In the genomic region with DNA sequence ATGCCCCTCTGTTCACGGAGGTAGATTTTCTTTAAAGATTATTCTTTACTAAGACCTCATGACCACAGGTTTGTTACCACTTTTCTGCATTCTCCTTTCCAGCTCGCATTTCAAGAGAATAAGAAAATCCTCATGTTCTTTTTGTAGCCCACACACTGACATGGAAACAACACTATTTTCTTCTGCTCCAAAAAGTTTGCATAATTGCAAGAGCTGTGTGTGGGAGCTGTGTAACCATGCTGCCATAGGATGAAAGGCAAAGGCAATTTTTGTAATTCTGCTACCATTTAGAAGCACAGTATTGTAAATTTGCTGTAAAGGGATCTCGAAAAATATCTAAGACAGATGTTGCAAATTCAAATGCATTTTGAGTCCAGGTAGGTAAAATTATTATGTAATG, we compare ENCODE assay signal across 28 cellular contexts.
"Had no signal": no experiment of that assay in that cellular context is flagged by ENCODE, and none has a peak within 500 bp of the region (broad histone marks: within the 10 kb centered on the region; RNA-seq: fewer than 3 reads in every experiment).

No MANE protein-coding gene starts in this region.

- H3K4me3 Mint-ChIP-seq: activated CD4-positive, alpha-beta memory T cell treated with anti-CD3 and anti-CD28 coated beads for 36 hours; activated CD4-positive, alpha-beta T cell treated with anti-CD3 and anti-CD28 coated beads for 36 hours; activated CD4-positive, alpha-beta T cell treated with anti-CD3 and anti-CD28 coated beads, Interleukin-2, amount 10 ng/mL, durations not matched to agents 24 days and 14 days; activated CD8-positive, alpha-beta memory T cell treated with anti-CD3 and anti-CD28 coated beads, Interleukin-2, amount 10 ng/mL, durations not matched to agents 7 days and 5 days; activated CD8-positive, alpha-beta T cell treated with anti-CD3 and anti-CD28 coated beads, Interleukin-2, amount 10 ng/mL, durations not matched to agents 7 days and 5 days; activated naive CD4-positive, alpha-beta T cell treated with anti-CD3 and anti-CD28 coated beads, Interleukin-2, amount 10 ng/mL, durations not matched to agents 7 days and 5 days; activated naive CD8-positive, alpha-beta T cell treated with anti-CD3 and anti-CD28 coated beads, Interleukin-2, amount 10 ng/mL, durations not matched to agents 7 days and 5 days; brain; central memory CD8-positive, alpha-beta T cell had no signal

- H3K36me3 ChIP-seq: ascending aorta, breast epithelium, cardiac muscle cell, esophagus squamous epithelium, gastroesophageal sphincter, heart right ventricle had no signal

- H3K27me3 Mint-ChIP-seq: activated CD4-positive, alpha-beta memory T cell treated with anti-CD3 and anti-CD28 coated beads for 36 hours; activated CD8-positive, alpha-beta memory T cell treated with anti-CD3 and anti-CD28 coated beads, Interleukin-2, amount 10 ng/mL, durations not matched to agents 7 days and 5 days; activated naive CD4-positive, alpha-beta T cell treated with anti-CD3 and anti-CD28 coated beads, Interleukin-2, amount 10 ng/mL, durations not matched to agents 7 days and 5 days; brain; central memory CD8-positive, alpha-beta T cell had no signal

- ATAC-seq: activated CD4-positive, alpha-beta T cell treated with anti-CD3 and anti-CD28 coated beads for 36 hours; activated CD8-positive, alpha-beta memory T cell treated with anti-CD3 and anti-CD28 coated beads, Interleukin-2, amount 10 ng/mL, durations not matched to agents 7 days and 5 days; activated CD8-positive, alpha-beta T cell treated with anti-CD3 and anti-CD28 coated beads, Interleukin-2, amount 10 ng/mL, durations not matched to agents 7 days and 5 days; activated naive CD4-positive, alpha-beta T cell treated with anti-CD3 and anti-CD28 coated beads, Interleukin-2, amount 50 U/mL, for 72 hours; activated T-cell treated with anti-CD3 and anti-CD28 coated beads, Interleukin-2, amount 50 U/mL, for 72 hours; gastroesophageal sphincter; heart right ventricle had no signal

- H3K27ac ChIP-seq: ascending aorta, breast epithelium, cardiac muscle cell, epithelial cell of prostate, esophagus squamous epithelium, gastroesophageal sphincter, heart right ventricle had no signal

- H3K27ac Mint-ChIP-seq: activated CD4-positive, alpha-beta memory T cell treated with anti-CD3 and anti-CD28 coated beads for 36 hours; activated CD4-positive, alpha-beta T cell treated with anti-CD3 and anti-CD28 coated beads for 36 hours; activated CD4-positive, alpha-beta T cell treated with anti-CD3 and anti-CD28 coated beads, Interleukin-2, amount 10 ng/mL, durations not matched to agents 24 days and 14 days; activated CD8-positive, alpha-beta memory T cell treated with anti-CD3 and anti-CD28 coated beads, Interleukin-2, amount 10 ng/mL, durations not matched to agents 7 days and 5 days; activated CD8-positive, alpha-beta T cell treated with anti-CD3 and anti-CD28 coated beads, Interleukin-2, amount 10 ng/mL, durations not matched to agents 7 days and 5 days; activated naive CD4-positive, alpha-beta T cell treated with anti-CD3 and anti-CD28 coated beads, Interleukin-2, amount 10 ng/mL, durations not matched to agents 7 days and 5 days; activated naive CD4-positive, alpha-beta T cell treated with anti-CD3 and anti-CD28 coated beads, Interleukin-2, amount 50 U/mL, for 72 hours; activated naive CD8-positive, alpha-beta T cell treated with anti-CD3 and anti-CD28 coated beads, Interleukin-2, amount 10 ng/mL, durations not matched to agents 7 days and 5 days had no signal

- H3K9me3 Mint-ChIP-seq: activated CD4-positive, alpha-beta memory T cell treated with anti-CD3 and anti-CD28 coated beads for 36 hours; activated naive CD4-positive, alpha-beta T cell treated with anti-CD3 and anti-CD28 coated beads, Interleukin-2, amount 10 ng/mL, durations not matched to agents 7 days and 5 days; activated naive CD4-positive, alpha-beta T cell treated with anti-CD3 and anti-CD28 coated beads, Interleukin-2, amount 50 U/mL, for 72 hours; activated naive CD8-positive, alpha-beta T cell treated with anti-CD3 and anti-CD28 coated beads, Interleukin-2, amount 10 ng/mL, durations not matched to agents 7 days and 5 days; central memory CD8-positive, alpha-beta T cell had no signal

- H3K4me1 ChIP-seq: ascending aorta, breast epithelium, esophagus squamous epithelium, gastroesophageal sphincter, heart right ventricle had no signal

- H3K36me3 Mint-ChIP-seq: activated CD4-positive, alpha-beta memory T cell treated with anti-CD3 and anti-CD28 coated beads for 36 hours; activated naive CD4-positive, alpha-beta T cell treated with anti-CD3 and anti-CD28 coated beads, Interleukin-2, amount 10 ng/mL, durations not matched to agents 7 days and 5 days; activated naive CD4-positive, alpha-beta T cell treated with anti-CD3 and anti-CD28 coated beads, Interleukin-2, amount 50 U/mL, for 72 hours; activated naive CD8-positive, alpha-beta T cell treated with anti-CD3 and anti-CD28 coated beads, Interleukin-2, amount 10 ng/mL, durations not matched to agents 7 days and 5 days; brain had no signal

- H3K4me3 ChIP-seq: ascending aorta, breast epithelium, cardiac muscle cell, esophagus squamous epithelium, gastroesophageal sphincter, heart right ventricle had no signal

- DNase-seq: activated CD4-positive, alpha-beta memory T cell treated with anti-CD3 and anti-CD28 coated beads for 36 hours; activated CD4-positive, alpha-beta T cell treated with anti-CD3 and anti-CD28 coated beads for 36 hours; activated CD4-positive, alpha-beta T cell treated with anti-CD3 and anti-CD28 coated beads, Interleukin-2, amount 10 ng/mL, durations not matched to agents 24 days and 14 days; activated CD4-positive, CD25-positive, alpha-beta regulatory T cell; activated CD4-positive, CD25-positive, alpha-beta regulatory T cell treated with anti-CD3 and anti-CD28 coated beads, Interleukin-2, amount 50 U/mL, for 72 hours; activated CD8-positive, alpha-beta memory T cell treated with anti-CD3 and anti-CD28 coated beads, Interleukin-2, amount 10 ng/mL, durations not matched to agents 7 days and 5 days; activated CD8-positive, alpha-beta memory T cell treated with anti-CD3 and anti-CD28 coated beads, Interleukin-2, amount 50 U/mL, for 4 hours; activated CD8-positive, alpha-beta T cell treated with anti-CD3 and anti-CD28 coated beads, Interleukin-2, amount 10 ng/mL, durations not matched to agents 7 days and 5 days; activated gamma-delta T cell; activated naive CD4-positive, alpha-beta T cell; activated naive CD4-positive, alpha-beta T cell treated with anti-CD3 and anti-CD28 coated beads, Interleukin-2, amount 10 ng/mL, durations not matched to agents 7 days and 5 days; activated naive CD8-positive, alpha-beta T cell treated with anti-CD3 and anti-CD28 coated beads, Interleukin-2, amount 10 ng/mL, durations not matched to agents 7 days and 5 days; activated T-cell treated with anti-CD3 and anti-CD28 coated beads, Interleukin-2, amount 50 U/mL, for 1 hour; activated T-cell treated with anti-CD3 and anti-CD28 coated beads, Interleukin-2, amount 50 U/mL, for 72 hours; cortex of kidney; dermis blood vessel endothelial cell; effector CD8-positive, alpha-beta T cell; esophagus squamous epithelium; foreskin melanocyte; heart right ventricle had no signal

- H3K27me3 ChIP-seq: ascending aorta, breast epithelium, cardiac muscle cell, esophagus squamous epithelium, gastroesophageal sphincter, heart right ventricle had no signal

- H3K4me1 Mint-ChIP-seq: activated naive CD4-positive, alpha-beta T cell treated with anti-CD3 and anti-CD28 coated beads, Interleukin-2, amount 10 ng/mL, durations not matched to agents 7 days and 5 days; activated naive CD8-positive, alpha-beta T cell treated with anti-CD3 and anti-CD28 coated beads, Interleukin-2, amount 10 ng/mL, durations not matched to agents 7 days and 5 days; central memory CD8-positive, alpha-beta T cell had no signal
